ENCODE assay signal across 8 cellular contexts in the genomic region with DNA sequence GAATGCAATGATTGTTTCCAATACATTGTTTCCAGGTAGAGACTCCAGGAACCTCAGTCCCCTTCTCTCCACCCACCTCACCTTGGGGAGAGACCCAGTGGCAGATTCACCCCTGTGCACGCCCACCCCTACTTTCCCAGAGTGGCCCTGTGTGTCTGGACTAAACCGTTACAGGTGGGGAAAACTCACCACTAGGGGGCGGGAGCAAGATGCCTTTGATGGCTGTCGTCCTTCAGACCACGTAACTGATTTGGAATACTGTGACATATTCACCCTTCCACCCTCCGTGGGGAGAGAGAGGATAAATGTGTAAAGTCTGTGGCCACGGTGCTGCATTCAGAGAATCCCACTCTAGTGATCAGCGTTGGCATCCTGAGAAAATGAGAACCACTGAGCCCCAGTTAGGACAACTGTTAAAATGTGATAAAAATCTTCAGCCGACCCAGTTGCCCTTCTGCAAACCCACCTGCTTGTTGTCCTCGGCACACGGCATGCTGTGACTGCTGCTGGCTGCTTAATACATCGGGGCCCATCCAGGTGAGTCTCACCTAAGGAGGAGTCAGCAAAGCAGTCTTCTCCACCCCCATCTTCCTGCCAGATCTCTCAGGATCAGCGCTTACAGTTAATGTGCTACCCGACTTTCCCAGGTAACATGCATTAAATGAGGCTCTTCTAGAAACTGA. TPM values are rescaled to one million over a fixed set of nuclear protein-coding genes. Genes with fewer than 3 reads are reported as not detected.
DNase-seq lines count a peak whose midpoint lies in the region; ATAC-seq and TF ChIP-seq lines count a peak whose summit lies in the region.

No MANE protein-coding gene starts in this region.

- DNase-seq in NCI-H2227 treated with DMSO at 0.1 percent for 48 hours (lab: John Stamatoyannopoulos, UW) (peak; percentile 49), choroid plexus epithelial cell (ENCODE audit: low read depth) (peak; percentile 83), left lung (peak in 1 of 2 donors; percentile 68)
- DNase-seq in activated CD4-positive, alpha-beta T cell treated with anti-CD3 and anti-CD28 coated beads for 4 hours: peak; percentile 83 to 85
- DNase-seq in stimulated activated CD4-positive, alpha-beta T cell treated with anti-CD3 and anti-CD28 coated beads, TNF-alpha, amount 100 ng/mL, for 24 hours (ENCODE audit: low read depth in 3 of 3): peak; percentile 70 to 75 (median 73)

- peak; percentile 87 for TF ChIP-seq CTCF in GM12874 (IDR thresholded peaks at IDR 0.05; ENCODE audit: insufficient read depth, low read depth, low read length)
- peak; percentile 94 for TF ChIP-seq CTCF in choroid plexus epithelial cell (conservative IDR thresholded peaks at IDR 0.05; ENCODE audit: low read depth, low read length)
- peak; percentile 76 to 81 for TF ChIP-seq CTCF in left lung (IDR thresholded peaks at IDR 0.05)

- H3K4me3 ChIP-seq in choroid plexus epithelial cell (ENCODE audit: low read depth, low read length) (no peak overlapping the region), left lung (no peak overlapping the region)

- intact Hi-C loops in left lung (cut with DNase I): loop anchor here in 1 of 2 donors (10.0 kb wide), 1 partner anchor 155 kb away; no protein-coding TSS in a partner anchor

- peak; percentile 75 for ATAC-seq in HG02759 (IDR thresholded peaks at IDR 0.05; ENCODE audit: unreplicated experiment)
- peak; percentile 85 for ATAC-seq in left lung
- ATAC-seq in HG02970 (IDR thresholded peaks at IDR 0.05; ENCODE audit: low FRiP score, unreplicated experiment): no peak

- H3K27ac ChIP-seq in left lung: no peak overlapping the region

- H3K36me3 ChIP-seq in left lung: peaks cover 0 to 5% of the 10 kb centered on the region in 2 donors

- no peaks in the 10 kb centered on the region for H3K4me1 ChIP-seq in left lung

- H3K27me3 ChIP-seq in left lung: no peaks in the 10 kb centered on the region

- H3K9me3 ChIP-seq in left lung: no peaks in the 10 kb centered on the region

RNA-seq across cellular contexts. Expression of a gene that starts 41.5 kb away (rescaled TPM):
- total RNA-seq in left lung: 10 to 100 TPM in 1 of 2 donors, 1 to 10 TPM in 1; 9.2 to 11.3 TPM
